ENCODE assay signal across 7 cellular contexts in genomic region chr14:105574411-105574810, GRCh38. TPM values are rescaled to one million over a fixed set of nuclear protein-coding genes. Genes with fewer than 3 reads are reported as not detected.
DNase-seq lines count a peak whose midpoint lies in the region; ATAC-seq and TF ChIP-seq lines count a peak whose summit lies in the region.
"Not testable (repeated sequence)": the region's sequence is repeated elsewhere in the genome, so short reads cannot be mapped to it uniquely, and the experiment has no call there.

No MANE protein-coding gene starts in this region.

- H3K27ac ChIP-seq in HCT116 (ENCODE audit: low read depth, low read length), result not testable (repeated sequence)
- H3K27ac ChIP-seq in MM.1S (ENCODE audit: low read length) (peak overlapping the region; percentile 53; the same call in 1 of the 2 replicates), SU-DHL-6 (ENCODE audit: low read depth, low read length) (peak overlapping the region; percentile 97)

- not testable (repeated sequence) for H3K27me3 ChIP-seq in HCT116 (ENCODE audit: insufficient read depth, low read length); MM.1S (replicated peaks; ENCODE audit: insufficient read depth, low read length); SU-DHL-6 (ENCODE audit: low read length)

- POLR2A ChIA-PET in HCT116 (lab: Charles Lee), result not testable (repeated sequence)

- TF ChIP-seq POLR2A in HCT116 (IDR thresholded peaks at IDR 0.05; ENCODE audit: borderline replicate concordance, extremely low read depth, insufficient read depth, insufficient read length), result not testable (repeated sequence)

- not testable (repeated sequence) for H4K20me1 ChIP-seq in HCT116 (ENCODE audit: insufficient read depth); MM.1S (ENCODE audit: insufficient read depth, low read length); SU-DHL-6 (ENCODE audit: low read depth, low read length)

- DNase-seq in GM12865 (ENCODE audit: low read depth); HCT116 (ENCODE audit: low read depth, low spot score); MM.1S: not testable (repeated sequence)

- not testable (repeated sequence) for H3K79me2 ChIP-seq in HCT116 (ENCODE audit: insufficient read depth, low read length)
- peaks cover 40% of the 10 kb centered on the region for H3K79me2 ChIP-seq in MM.1S (ENCODE audit: low read length)
- peaks cover 12% of the 10 kb centered on the region for H3K79me2 ChIP-seq in SU-DHL-6 (ENCODE audit: insufficient read depth, low read length)

- H3K9ac ChIP-seq in HCT116 (ENCODE audit: low read length); MM.1S (ENCODE audit: low read length): not testable (repeated sequence)
- H3K9ac ChIP-seq in SU-DHL-6 (ENCODE audit: low read length), result peak overlapping the region; percentile 77

- H3K9me2 ChIP-seq in HCT116 (ENCODE audit: insufficient read depth); MM.1S (replicated peaks; ENCODE audit: insufficient read depth, low read length); SU-DHL-6 (replicated peaks; ENCODE audit: insufficient read depth, low read length): not testable (repeated sequence)

- intact Hi-C loops in HCT116 (cut with micrococcal nuclease), result not testable (repeated sequence)

- RAD21 ChIA-PET in HCT116 (lab: Charles Lee; ENCODE audit: low non-redundant PET in 1 of 2, low total read pairs in 2 of 2, uncharacterized antibody in 2 of 2, unreplicated experiment in 2 of 2), result not testable (repeated sequence)

- peak overlapping the region; percentile 45 for H3K4me3 ChIP-seq in GM12865 (ENCODE audit: low read depth, low read length)
- H3K4me3 ChIP-seq in HCT116 (replicated peaks in 1 of 2; ENCODE audit: low read depth in 1 of 2, low read length in 2 of 2); MM.1S (ENCODE audit: low read length); SU-DHL-6 (ENCODE audit: insufficient read depth, low read length, poor library complexity, severe bottlenecking): not testable (repeated sequence)

- TF ChIP-seq CTCF in GM12865 (IDR thresholded peaks at IDR 0.05; ENCODE audit: insufficient read depth, low read depth, low read length, missing control alignments); HCT116 (IDR thresholded peaks at IDR 0.05 in 2 of 3, conservative IDR thresholded peaks at IDR 0.05 in 1 of 3; ENCODE audit: borderline replicate concordance in 1 of 3, insufficient read depth in 1 of 3, low read depth in 2 of 3, low read length in 2 of 3); MM.1S (IDR thresholded peaks at IDR 0.05; ENCODE audit: low read length); SU-DHL-6 (IDR thresholded peaks at IDR 0.05; ENCODE audit: insufficient read depth, low read length, poor library complexity, severe bottlenecking): not testable (repeated sequence)

- not testable (repeated sequence) for H3K4me1 ChIP-seq in HCT116 (ENCODE audit: control insufficient read depth in 1 of 2, insufficient read depth in 2 of 2, low read length in 2 of 2)
- peaks cover 45% of the 10 kb centered on the region for H3K4me1 ChIP-seq in MM.1S (ENCODE audit: low read length)

- CTCF ChIA-PET in HCT116 (lab: Charles Lee), result not testable (repeated sequence)

- not testable (repeated sequence) for H3F3A ChIP-seq in MM.1S (ENCODE audit: insufficient read depth, low read length)
- peaks cover 41% of the 10 kb centered on the region for H3F3A ChIP-seq in SU-DHL-6 (ENCODE audit: insufficient read depth)

- not testable (repeated sequence) for TF ChIP-seq RAD21 in HCT116 (IDR thresholded peaks at IDR 0.05; ENCODE audit: low read depth)

- not testable (repeated sequence) for H2AFZ ChIP-seq in HCT116 (ENCODE audit: low read depth, low read length, poor library complexity, severe bottlenecking); MM.1S (ENCODE audit: low read length); SU-DHL-6 (ENCODE audit: low read depth, low read length, severe bottlenecking)

- not testable (repeated sequence) for H3K4me2 ChIP-seq in HCT116 (ENCODE audit: low read length); MM.1S (ENCODE audit: low read depth, low read length); SU-DHL-6 (ENCODE audit: low read depth, low read length, poor library complexity, severe bottlenecking)

- BruUV-seq in HCT116 (replicated peaks; lab: Mats Ljungman, UMichigan), result not testable (repeated sequence)

- H3K36me3 ChIP-seq in HCT116 (ENCODE audit: control insufficient read depth in 1 of 2, insufficient read depth in 2 of 2, low read length in 2 of 2); MM.1S (replicated peaks; ENCODE audit: insufficient read depth, low read length); SU-DHL-6 (ENCODE audit: low read length): not testable (repeated sequence)

- ATAC-seq in GM19035 (IDR thresholded peaks at IDR 0.05; ENCODE audit: unreplicated experiment) (peak; percentile 5), GM21390 (IDR thresholded peaks at IDR 0.05; ENCODE audit: unreplicated experiment) (peak; percentile 3), HCT116 (peak; percentile 7; the same call in 1 of the 2 replicates), HG03378 (IDR thresholded peaks at IDR 0.05; ENCODE audit: unreplicated experiment) (peak; percentile 6)

- not testable (repeated sequence) for H3K9me3 ChIP-seq in HCT116 (ENCODE audit: control insufficient read depth in 1 of 2, insufficient read depth in 1 of 2, low read depth in 1 of 2, low read length in 2 of 2); MM.1S (replicated peaks; ENCODE audit: insufficient read depth, low read length); SU-DHL-6 (ENCODE audit: insufficient read depth, low read length)

RNA-seq across cellular contexts. Expression of gene TMEM121, which starts 48.0 kb away (rescaled TPM):
- total RNA-seq in HCT116 (2021; ENCODE audit: unreplicated experiment), result 5.5 TPM
- 3.4 and 4.6 TPM in 2 replicates for polyA plus RNA-seq in HCT116 (2012)
